1 cellular context compared by ENCODE assay signal in the genomic region with DNA sequence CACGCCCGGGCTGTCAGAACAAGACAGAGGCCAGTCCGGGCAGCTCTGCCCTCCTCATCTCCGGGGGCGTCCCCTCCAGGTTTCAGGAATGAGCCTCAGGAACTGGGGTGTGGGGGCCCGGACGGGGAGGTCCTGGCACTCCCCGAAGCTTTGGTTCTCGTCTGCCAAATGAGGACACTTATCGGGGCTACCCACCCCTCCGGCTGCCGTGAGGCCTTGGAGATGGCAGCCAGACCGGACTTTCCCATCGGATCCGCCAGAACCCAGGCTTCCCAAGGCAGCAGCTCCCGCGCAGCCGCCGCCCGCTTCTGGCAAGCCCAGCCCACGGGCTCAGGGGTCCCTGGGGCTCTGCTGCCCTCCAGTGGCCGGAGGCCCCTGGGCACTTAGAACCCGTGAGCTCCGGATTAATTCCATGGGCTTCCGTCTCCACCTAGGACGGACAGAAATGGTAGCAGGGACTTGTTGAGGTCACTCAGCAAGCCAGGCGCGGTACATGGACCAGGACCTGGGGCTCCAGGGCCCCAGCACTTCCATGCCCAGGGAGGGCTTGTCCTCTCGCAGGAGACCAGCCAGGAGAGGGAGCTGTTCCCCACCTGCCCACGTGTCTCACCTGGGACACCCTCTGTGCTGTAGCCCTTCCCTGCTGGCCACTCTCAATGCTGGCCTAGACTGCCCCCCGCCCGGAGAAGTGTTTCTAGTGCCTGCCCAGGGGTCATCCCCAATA.
A peak's percentile ranks its signal among the peaks of the same experiment; 100 is the strongest.
TF ChIP-seq lines count a peak whose summit lies in the region.

No MANE protein-coding gene starts in this region.

TF ChIP-seq in GM12878, 131 proteins besides CTCF, POLR2A, EP300 and RAD21 (continued from another document and continues in another):
- no peak for TF ChIP-seq IRF5 (IDR thresholded peaks at IDR 0.05; ENCODE audit: borderline replicate concordance)
- no peak for TF ChIP-seq ZZZ3 (IDR thresholded peaks at IDR 0.05; ENCODE audit: control insufficient read depth, insufficient read length, low read depth)
- peak; percentile 83; the same call in 1 of the 2 replicates for TF ChIP-seq ZNF592 (IDR thresholded peaks at IDR 0.05)
- TF ChIP-seq CREM (IDR thresholded peaks at IDR 0.05; ENCODE audit: low read depth), result no peak
- TF ChIP-seq GABPA (IDR thresholded peaks at IDR 0.05; ENCODE audit: low read depth), result no peak
- TF ChIP-seq, protein P1, sequence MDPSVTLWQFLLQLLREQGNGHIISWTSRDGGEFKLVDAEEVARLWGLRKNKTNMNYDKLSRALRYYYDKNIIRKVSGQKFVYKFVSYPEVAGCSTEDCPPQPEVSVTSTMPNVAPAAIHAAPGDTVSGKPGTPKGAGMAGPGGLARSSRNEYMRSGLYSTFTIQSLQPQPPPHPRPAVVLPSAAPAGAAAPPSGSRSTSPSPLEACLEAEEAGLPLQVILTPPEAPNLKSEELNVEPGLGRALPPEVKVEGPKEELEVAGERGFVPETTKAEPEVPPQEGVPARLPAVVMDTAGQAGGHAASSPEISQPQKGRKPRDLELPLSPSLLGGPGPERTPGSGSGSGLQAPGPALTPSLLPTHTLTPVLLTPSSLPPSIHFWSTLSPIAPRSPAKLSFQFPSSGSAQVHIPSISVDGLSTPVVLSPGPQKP (IDR thresholded peaks at IDR 0.05; ENCODE audit: low read depth, low read length), result no peak
- no peak for TF ChIP-seq ZNF24 (IDR thresholded peaks at IDR 0.05)
- TF ChIP-seq BCLAF1 (IDR thresholded peaks at IDR 0.05), result no peak
- no peak for TF ChIP-seq SIN3A (IDR thresholded peaks at IDR 0.05; ENCODE audit: low read depth, low read length)
- peak in 1 of 2 experiments; percentile 30; a peak in 1 of 3 replicates for TF ChIP-seq EGR1 (IDR thresholded peaks at IDR 0.05; ENCODE audit: borderline replicate concordance in 1 of 2, low read depth in 2 of 2, low read length in 2 of 2)
- TF ChIP-seq POLR2AphosphoS5 (IDR thresholded peaks at IDR 0.05; ENCODE audit: low read length), result no peak
- no peak for TF ChIP-seq HDAC6 (IDR thresholded peaks at IDR 0.05; ENCODE audit: unreplicated experiment)
- TF ChIP-seq, protein P2, sequence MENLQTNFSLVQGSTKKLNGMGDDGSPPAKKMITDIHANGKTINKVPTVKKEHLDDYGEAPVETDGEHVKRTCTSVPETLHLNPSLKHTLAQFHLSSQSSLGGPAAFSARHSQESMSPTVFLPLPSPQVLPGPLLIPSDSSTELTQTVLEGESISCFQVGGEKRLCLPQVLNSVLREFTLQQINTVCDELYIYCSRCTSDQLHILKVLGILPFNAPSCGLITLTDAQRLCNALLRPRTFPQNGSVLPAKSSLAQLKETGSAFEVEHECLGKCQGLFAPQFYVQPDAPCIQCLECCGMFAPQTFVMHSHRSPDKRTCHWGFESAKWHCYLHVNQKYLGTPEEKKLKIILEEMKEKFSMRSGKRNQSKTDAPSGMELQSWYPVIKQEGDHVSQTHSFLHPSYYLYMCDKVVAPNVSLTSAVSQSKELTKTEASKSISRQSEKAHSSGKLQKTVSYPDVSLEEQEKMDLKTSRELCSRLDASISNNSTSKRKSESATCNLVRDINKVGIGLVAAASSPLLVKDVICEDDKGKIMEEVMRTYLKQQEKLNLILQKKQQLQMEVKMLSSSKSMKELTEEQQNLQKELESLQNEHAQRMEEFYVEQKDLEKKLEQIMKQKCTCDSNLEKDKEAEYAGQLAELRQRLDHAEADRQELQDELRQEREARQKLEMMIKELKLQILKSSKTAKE (IDR thresholded peaks at IDR 0.05; ENCODE audit: low read depth, poor library complexity, severe bottlenecking), result no peak
- TF ChIP-seq KLF5 (IDR thresholded peaks at IDR 0.05; ENCODE audit: partially characterized antibody), result no peak
- no peak for TF ChIP-seq ZBED1 (IDR thresholded peaks at IDR 0.05; ENCODE audit: borderline replicate concordance)
- no peak for TF ChIP-seq TBL1XR1 (IDR thresholded peaks at IDR 0.05; ENCODE audit: low read depth, low read length)
- no peak for TF ChIP-seq CHD2 (IDR thresholded peaks at IDR 0.05; ENCODE audit: borderline replicate concordance, low read depth, low read length)
- no peak for TF ChIP-seq TAF1 (IDR thresholded peaks at IDR 0.05; ENCODE audit: borderline replicate concordance, low read depth, low read length)
- TF ChIP-seq RB1 (IDR thresholded peaks at IDR 0.05; ENCODE audit: borderline replicate concordance), result peak; percentile 93
- no peak for TF ChIP-seq RFX5 (IDR thresholded peaks at IDR 0.05; ENCODE audit: low read depth, low read length)
- no peak for TF ChIP-seq ZBTB33 (IDR thresholded peaks at IDR 0.05)
- no peak for TF ChIP-seq PBX3 (IDR thresholded peaks at IDR 0.05; ENCODE audit: insufficient replicate concordance, low read depth, low read length)
- no peak for TF ChIP-seq SPI1 (IDR thresholded peaks at IDR 0.05; ENCODE audit: borderline replicate concordance, insufficient read depth, low read depth, low read length)
- peak; percentile 71 for TF ChIP-seq EED (IDR thresholded peaks at IDR 0.05; ENCODE audit: low read depth)
- no peak for TF ChIP-seq CEBPB (IDR thresholded peaks at IDR 0.05; ENCODE audit: borderline replicate concordance in 1 of 2, low read depth in 2 of 2, low read length in 2 of 2)
- TF ChIP-seq, protein P3, sequence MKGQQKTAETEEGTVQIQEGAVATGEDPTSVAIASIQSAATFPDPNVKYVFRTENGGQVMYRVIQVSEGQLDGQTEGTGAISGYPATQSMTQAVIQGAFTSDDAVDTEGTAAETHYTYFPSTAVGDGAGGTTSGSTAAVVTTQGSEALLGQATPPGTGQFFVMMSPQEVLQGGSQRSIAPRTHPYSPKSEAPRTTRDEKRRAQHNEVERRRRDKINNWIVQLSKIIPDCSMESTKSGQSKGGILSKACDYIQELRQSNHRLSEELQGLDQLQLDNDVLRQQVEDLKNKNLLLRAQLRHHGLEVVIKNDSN (IDR thresholded peaks at IDR 0.05; ENCODE audit: borderline replicate concordance, extremely low read length, insufficient read depth, low read depth, low read length), result peak; percentile 81
- no peak for TF ChIP-seq ZNF274 (IDR thresholded peaks at IDR 0.05; ENCODE audit: insufficient read depth, insufficient read length)
- TF ChIP-seq SMC3 (IDR thresholded peaks at IDR 0.05; ENCODE audit: borderline replicate concordance, low read length), result peak; percentile 84
- TF ChIP-seq ZBTB4 (CRISPR knock-in tag; IDR thresholded peaks at IDR 0.05), result no peak
